ENCODE assay signal across 8 cellular contexts in genomic region chr7:96322373-96322695, GRCh38. TPM values are rescaled to one million over a fixed set of nuclear protein-coding genes. Genes with fewer than 3 reads are reported as not detected.
DNase-seq lines count a peak whose midpoint lies in the region; ATAC-seq lines count a peak whose summit lies in the region.

No MANE protein-coding gene starts in this region.

- H3K27ac Mint-ChIP-seq in T-helper 1 cell treated with Interleukin-12 subunit alpha and Interleukin-12 subunit beta and Interleukin-4 antibody, amounts not matched to agents 30 μg/mL and 1 μg/mL, for 36 hours, result peak overlapping the region; percentile 37
- H3K27ac Mint-ChIP-seq in T-helper 17 cell, result peak overlapping the region; percentile 90

- peak overlapping the region; percentile 66; the same call in 1 of the 2 replicates for H3K4me3 ChIP-seq in iPS DF 6.9 (ENCODE audit: low read length)

- H3K4me1 ChIP-seq in iPS DF 6.9 (ENCODE audit: control insufficient read depth, insufficient read depth, low read length), result no peaks in the 10 kb centered on the region

- ATAC-seq in T-helper 17 cell, result no peak

- whole genome bisulfite sequencing in iPS DF 6.9 (ENCODE audit: insufficient coverage, insufficient read length), result no CpG with 5 or more reads among the region's 9 CpGs

- H3K36me3 ChIP-seq in iPS DF 6.9 (ENCODE audit: control insufficient read depth, insufficient read depth, low read length), result no peaks in the 10 kb centered on the region

- no peaks in the 10 kb centered on the region for H3K9me3 Mint-ChIP-seq in T-helper 1 cell treated with Interleukin-12 subunit alpha and Interleukin-12 subunit beta and Interleukin-4 antibody, amounts not matched to agents 30 μg/mL and 1 μg/mL, for 36 hours

- H3K27ac ChIP-seq in iPS DF 6.9 (ENCODE audit: low read length) (no peak overlapping the region), substantia nigra (ENCODE audit: low read depth, low read length, poor library complexity, severe bottlenecking) (peak overlapping the region; percentile 97)

- peaks cover 11% of the 10 kb centered on the region for H3K4me1 Mint-ChIP-seq in T-helper 1 cell treated with Interleukin-12 subunit alpha and Interleukin-12 subunit beta and Interleukin-4 antibody, amounts not matched to agents 30 μg/mL and 1 μg/mL, for 36 hours (ENCODE audit: low read depth)
- H3K4me1 Mint-ChIP-seq in T-helper 17 cell, result peaks cover 20% of the 10 kb centered on the region

- peak overlapping the region; percentile 69 for H3K4me3 Mint-ChIP-seq in T-helper 1 cell treated with Interleukin-12 subunit alpha and Interleukin-12 subunit beta and Interleukin-4 antibody, amounts not matched to agents 30 μg/mL and 1 μg/mL, for 36 hours
- peak overlapping the region; percentile 95 for H3K4me3 Mint-ChIP-seq in T-helper 17 cell

- H3K9me3 ChIP-seq in T-helper 17 cell (ENCODE audit: control insufficient read depth, low read length, poor library complexity, severe bottlenecking) (no peaks in the 10 kb centered on the region), iPS DF 6.9 (ENCODE audit: control insufficient read depth, insufficient read depth, low read length) (no peaks in the 10 kb centered on the region)

- H3K27me3 Mint-ChIP-seq in T-helper 1 cell treated with Interleukin-12 subunit alpha and Interleukin-12 subunit beta and Interleukin-4 antibody, amounts not matched to agents 30 μg/mL and 1 μg/mL, for 36 hours (ENCODE audit: low read depth), result no peaks in the 10 kb centered on the region
- H3K27me3 Mint-ChIP-seq in T-helper 17 cell, result no peaks in the 10 kb centered on the region

- no peaks in the 10 kb centered on the region for H3K36me3 Mint-ChIP-seq in T-helper 1 cell treated with Interleukin-12 subunit alpha and Interleukin-12 subunit beta and Interleukin-4 antibody, amounts not matched to agents 30 μg/mL and 1 μg/mL, for 36 hours (ENCODE audit: low read depth)
- peaks cover 4% of the 10 kb centered on the region for H3K36me3 Mint-ChIP-seq in T-helper 17 cell (ENCODE audit: low read depth)

- no peaks in the 10 kb centered on the region for H3K27me3 ChIP-seq in iPS DF 6.9 (ENCODE audit: control insufficient read depth, insufficient read depth, low read length)

- DNase-seq in T-helper 1 cell (no peak), T-helper 17 cell (no peak), iPS DF 6.9 (ENCODE audit: low read depth, low spot score) (no peak), substantia nigra (lab: John Stamatoyannopoulos, UW) (no peak), iPS-NIHi7 (ENCODE audit: extremely low spot score) (no peak), NCI-H1417 (lab: John Stamatoyannopoulos, UW) (no peak), OCI-M1 (lab: John Stamatoyannopoulos, UW) (no peak)

RNA-seq across cellular contexts. Expression of gene SLC25A13, which starts 0.4 kb away (rescaled TPM):
- total RNA-seq in T-helper 17 cell, result 10 to 100 TPM; 13.0 to 17.1 TPM
